ENCODE assay signal across 9 cellular contexts in genomic region chr20:35276408-35276807, GRCh38. TPM values are rescaled to one million over a fixed set of nuclear protein-coding genes. Genes with fewer than 3 reads are reported as not detected.
DNase-seq lines count a peak whose midpoint lies in the region; ATAC-seq and TF ChIP-seq lines count a peak whose summit lies in the region.
"Had no signal": no experiment of that assay in that cellular context is flagged by ENCODE, and none has a peak within 500 bp of the region (broad histone marks: within the 10 kb centered on the region; RNA-seq: fewer than 3 reads in every experiment).

No MANE protein-coding gene starts in this region.

- peaks cover 2% of the 10 kb centered on the region for H3K4me1 Mint-ChIP-seq in T-helper 1 cell treated with Interleukin-12 subunit alpha and Interleukin-12 subunit beta and Interleukin-4 antibody, amounts not matched to agents 30 μg/mL and 1 μg/mL, for 36 hours (ENCODE audit: low read depth)
- peaks cover 22% of the 10 kb centered on the region for H3K4me1 Mint-ChIP-seq in activated B cell treated with CpG ODN at 0.5 μM for 24 hours
- peaks cover 28% of the 10 kb centered on the region for H3K4me1 Mint-ChIP-seq in stimulated activated naive CD8-positive, alpha-beta T cell treated with anti-CD3 and anti-CD28 coated beads, Interleukin-15, amount 100 ng/mL, for 72 hours

- CTCF ChIA-PET in activated B cell treated with CpG ODN at 0.5 μM for 24 hours (lab: Charles Lee) = no interaction called here

- intact Hi-C loops in activated B cell treated with CpG ODN at 0.5 μM for 24 hours (cut with micrococcal nuclease) = loop anchor here (2.0 to 5.0 kb wide), 2 partner anchors 184 to 319 kb away; partner anchors contain the start of genes GSS, MYH7B and TRPC4AP

- H3K36me3 Mint-ChIP-seq in T-helper 1 cell treated with Interleukin-12 subunit alpha and Interleukin-12 subunit beta and Interleukin-4 antibody, amounts not matched to agents 30 μg/mL and 1 μg/mL, for 36 hours (ENCODE audit: low read depth) = peaks cover 22% of the 10 kb centered on the region
- peaks cover 43% of the 10 kb centered on the region for H3K36me3 Mint-ChIP-seq in activated B cell treated with CpG ODN at 0.5 μM for 24 hours (ENCODE audit: low read depth)

- H3K9me3 Mint-ChIP-seq in T-helper 1 cell treated with Interleukin-12 subunit alpha and Interleukin-12 subunit beta and Interleukin-4 antibody, amounts not matched to agents 30 μg/mL and 1 μg/mL, for 36 hours = no peaks in the 10 kb centered on the region
- H3K9me3 Mint-ChIP-seq in activated B cell treated with CpG ODN at 0.5 μM for 24 hours = no peaks in the 10 kb centered on the region
- no peaks in the 10 kb centered on the region for H3K9me3 Mint-ChIP-seq in stimulated activated naive CD8-positive, alpha-beta T cell treated with anti-CD3 and anti-CD28 coated beads, Interleukin-15, amount 100 ng/mL, for 72 hours

- peak overlapping the region; percentile 99 for H3K4me3 Mint-ChIP-seq in T-helper 1 cell treated with Interleukin-12 subunit alpha and Interleukin-12 subunit beta and Interleukin-4 antibody, amounts not matched to agents 30 μg/mL and 1 μg/mL, for 36 hours
- peak overlapping the region; percentile 97 for H3K4me3 Mint-ChIP-seq in activated B cell treated with CpG ODN at 0.5 μM for 24 hours
- H3K4me3 Mint-ChIP-seq in stimulated activated naive CD8-positive, alpha-beta T cell treated with anti-CD3 and anti-CD28 coated beads, Interleukin-15, amount 100 ng/mL, for 72 hours = peak overlapping the region; percentile 95 to 99

- POLR2A ChIA-PET in activated B cell treated with CpG ODN at 0.5 μM for 24 hours (lab: Charles Lee) = interaction anchor here (0.6 to 1.5 kb wide), 2 partner anchors 8 to 174 kb away, joined by 4 to 6 read pairs; partner anchors contain the start of gene EIF6

- H3K27me3 Mint-ChIP-seq in T-helper 1 cell treated with Interleukin-12 subunit alpha and Interleukin-12 subunit beta and Interleukin-4 antibody, amounts not matched to agents 30 μg/mL and 1 μg/mL, for 36 hours (ENCODE audit: low read depth) = no peaks in the 10 kb centered on the region
- H3K27me3 Mint-ChIP-seq in activated B cell treated with CpG ODN at 0.5 μM for 24 hours = no peaks in the 10 kb centered on the region
- no peaks in the 10 kb centered on the region for H3K27me3 Mint-ChIP-seq in stimulated activated naive CD8-positive, alpha-beta T cell treated with anti-CD3 and anti-CD28 coated beads, Interleukin-15, amount 100 ng/mL, for 72 hours

- no peak for TF ChIP-seq CTCF in activated B cell treated with CpG ODN at 0.5 μM for 24 hours (IDR thresholded peaks at IDR 0.05)

- ATAC-seq in activated B cell treated with CpG ODN at 0.5 μM for 24 hours (ENCODE audit: low read depth) = no peak
- ATAC-seq in stimulated activated naive CD8-positive, alpha-beta T cell treated with anti-CD3 and anti-CD28 coated beads, Interleukin-15, amount 100 ng/mL, for 72 hours = no peak
- ATAC-seq in HG03159 (IDR thresholded peaks at IDR 0.05; ENCODE audit: unreplicated experiment) = no peak

- DNase-seq in T-helper 1 cell = no peak
- DNase-seq in activated B cell treated with CpG ODN at 0.5 μM for 24 hours = no peak
- peak; percentile 32 for DNase-seq in glomerular visceral epithelial cell (ENCODE audit: extremely low spot score)
- DNase-seq in stimulated activated naive CD8-positive, alpha-beta T cell treated with anti-CD3 and anti-CD28 coated beads, Interleukin-15, amount 100 ng/mL, for 72 hours = no peak
- DNase-seq in activated effector memory CD4-positive, alpha-beta T cell treated with Interleukin-2 at 50 U/mL for 16 hours = no peak
- DNase-seq in NCI-H748 (lab: John Stamatoyannopoulos, UW; ENCODE audit: unreplicated experiment) = no peak

- peak overlapping the region; percentile 100 for H3K27ac Mint-ChIP-seq in T-helper 1 cell treated with Interleukin-12 subunit alpha and Interleukin-12 subunit beta and Interleukin-4 antibody, amounts not matched to agents 30 μg/mL and 1 μg/mL, for 36 hours
- peak overlapping the region; percentile 99 for H3K27ac Mint-ChIP-seq in activated B cell treated with CpG ODN at 0.5 μM for 24 hours
- H3K27ac Mint-ChIP-seq in stimulated activated naive CD8-positive, alpha-beta T cell treated with anti-CD3 and anti-CD28 coated beads, Interleukin-15, amount 100 ng/mL, for 72 hours = peak overlapping the region; percentile 98 to 100

RNA-seq across cellular contexts. Expression of gene MMP24OS, which starts 1.5 kb away (rescaled TPM):
- total RNA-seq in activated B cell treated with CpG ODN at 0.5 μM for 24 hours = 39.2 and 47.9 TPM in 2 replicates

RNA-seq across cellular contexts. Expression of gene EIF6, which starts 8.2 kb away (rescaled TPM):
- total RNA-seq in activated B cell treated with CpG ODN at 0.5 μM for 24 hours = 137 and 148 TPM in 2 replicates

RNA-seq across cellular contexts. Expression of gene FAM83C, which starts 15.8 kb away (rescaled TPM):
- not detected in 2 replicates for total RNA-seq in activated B cell treated with CpG ODN at 0.5 μM for 24 hours
- total RNA-seq: mononuclear cell had no signal

RNA-seq across cellular contexts. Expression of gene MMP24, which starts 49.9 kb away (rescaled TPM):
- not detected in 2 replicates for total RNA-seq in activated B cell treated with CpG ODN at 0.5 μM for 24 hours
- total RNA-seq: mononuclear cell had no signal
